In the genomic region with DNA sequence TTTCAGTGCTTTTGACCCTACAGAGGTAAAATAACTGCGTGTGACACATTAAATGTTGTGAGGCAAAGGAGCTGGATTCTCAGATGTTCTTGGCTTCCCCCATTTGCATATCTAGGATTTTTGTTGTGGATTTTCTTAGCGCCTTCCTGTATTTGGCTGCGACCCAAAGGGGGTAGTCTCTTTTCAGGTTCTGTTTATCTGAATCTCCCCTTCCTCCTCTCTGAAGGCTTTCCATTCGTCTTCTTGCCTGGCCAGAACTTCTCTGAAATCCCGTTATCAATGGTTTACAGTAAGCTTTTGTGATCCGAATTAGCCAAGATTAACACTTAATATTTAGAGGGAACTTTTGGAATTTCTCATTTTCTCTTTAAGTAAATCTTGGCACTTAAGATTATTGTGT, we compare ENCODE assay signal across 25 cellular contexts.
"Had no signal": no experiment of that assay in that cellular context is flagged by ENCODE, and none has a peak within 500 bp of the region (broad histone marks: within the 10 kb centered on the region; RNA-seq: fewer than 3 reads in every experiment).

No MANE protein-coding gene starts in this region.

- ATAC-seq: esophagus mucosa; gastrocnemius medialis; left lobe of liver; natural killer cell; right lobe of liver; stimulated activated memory B cell treated with anti-CD40 and anti-IgM and Interleukin-4, amounts not matched to agents 10 μg/mL and 1 μg/mL and 100 μg/mL, for 72 hours; stimulated activated naive CD8-positive, alpha-beta T cell treated with anti-CD3 and anti-CD28 coated beads, Interleukin-15, Interleukin-2, amounts not matched to agents 100 U/mL and 50 U/mL, for 24 hours had no signal

- H3K27me3 ChIP-seq: colonic mucosa, gastrocnemius medialis, right lobe of liver, testis, tibial artery had no signal

- H3K27ac Mint-ChIP-seq: dendritic cell treated with granulocyte-macrophage colony-stimulating factor and Interleukin-4, amounts not matched to agents 40 ng/mL and 50 ng/mL, for 4 days; endodermal cell; memory B cell; natural killer cell; progenitor cell of endocrine pancreas; stimulated activated memory B cell treated with anti-CD40 and anti-IgM and Interleukin-4, amounts not matched to agents 10 μg/mL and 1 μg/mL and 100 μg/mL, for 72 hours; type B pancreatic cell had no signal

- H3K9me3 Mint-ChIP-seq: dendritic cell treated with granulocyte-macrophage colony-stimulating factor and Interleukin-4, amounts not matched to agents 40 ng/mL and 50 ng/mL, for 4 days; endodermal cell; memory B cell; stimulated activated memory B cell treated with anti-CD40 and anti-IgM and Interleukin-4, amounts not matched to agents 10 μg/mL and 1 μg/mL and 100 μg/mL, for 72 hours; type B pancreatic cell had no signal

- H3K36me3 Mint-ChIP-seq: memory B cell; natural killer cell; stimulated activated memory B cell treated with anti-CD40 and anti-IgM and Interleukin-4, amounts not matched to agents 10 μg/mL and 1 μg/mL and 100 μg/mL, for 72 hours; type B pancreatic cell had no signal

- H3K36me3 ChIP-seq: colonic mucosa, gastrocnemius medialis, right lobe of liver, tibial artery had no signal

- H3K27ac ChIP-seq: colonic mucosa, epithelial cell of prostate, gastrocnemius medialis, parathyroid adenoma, right lobe of liver, testis, tibial artery had no signal

- H3K4me1 ChIP-seq: colonic mucosa, gastrocnemius medialis, parathyroid adenoma, right lobe of liver, testis, tibial artery had no signal

- H3K27me3 Mint-ChIP-seq: dendritic cell treated with granulocyte-macrophage colony-stimulating factor and Interleukin-4, amounts not matched to agents 40 ng/mL and 50 ng/mL, for 4 days; memory B cell; progenitor cell of endocrine pancreas; stimulated activated memory B cell treated with anti-CD40 and anti-IgM and Interleukin-4, amounts not matched to agents 10 μg/mL and 1 μg/mL and 100 μg/mL, for 72 hours; type B pancreatic cell had no signal

- DNase-seq: colonic mucosa; effector CD8-positive, alpha-beta T cell; endodermal cell; foreskin fibroblast; gastrocnemius medialis; head of caudate nucleus; kidney; natural killer cell; right lobe of liver; stimulated activated CD4-positive, alpha-beta T cell treated with anti-CD3 and anti-CD28 coated beads, Interleukin-4, amount 100 ng/mL, for 4 hours; stimulated activated naive CD8-positive, alpha-beta T cell treated with anti-CD3 and anti-CD28 coated beads, Interleukin-15, Interleukin-2, amounts not matched to agents 100 U/mL and 50 U/mL, for 24 hours; substantia nigra; testis; tibial artery had no signal

- H3K4me3 ChIP-seq: colonic mucosa, gastrocnemius medialis, lung, right lobe of liver, smooth muscle cell, testis, tibial artery had no signal

- H3K9me3 ChIP-seq: colonic mucosa, gastrocnemius medialis, right lobe of liver, testis, tibial artery had no signal

- H3K4me1 Mint-ChIP-seq: memory B cell; natural killer cell; stimulated activated memory B cell treated with anti-CD40 and anti-IgM and Interleukin-4, amounts not matched to agents 10 μg/mL and 1 μg/mL and 100 μg/mL, for 72 hours had no signal

- H3K4me3 Mint-ChIP-seq: dendritic cell treated with granulocyte-macrophage colony-stimulating factor and Interleukin-4, amounts not matched to agents 40 ng/mL and 50 ng/mL, for 4 days; endodermal cell; memory B cell; natural killer cell; stimulated activated memory B cell treated with anti-CD40 and anti-IgM and Interleukin-4, amounts not matched to agents 10 μg/mL and 1 μg/mL and 100 μg/mL, for 72 hours; type B pancreatic cell had no signal
